In the genomic region with DNA sequence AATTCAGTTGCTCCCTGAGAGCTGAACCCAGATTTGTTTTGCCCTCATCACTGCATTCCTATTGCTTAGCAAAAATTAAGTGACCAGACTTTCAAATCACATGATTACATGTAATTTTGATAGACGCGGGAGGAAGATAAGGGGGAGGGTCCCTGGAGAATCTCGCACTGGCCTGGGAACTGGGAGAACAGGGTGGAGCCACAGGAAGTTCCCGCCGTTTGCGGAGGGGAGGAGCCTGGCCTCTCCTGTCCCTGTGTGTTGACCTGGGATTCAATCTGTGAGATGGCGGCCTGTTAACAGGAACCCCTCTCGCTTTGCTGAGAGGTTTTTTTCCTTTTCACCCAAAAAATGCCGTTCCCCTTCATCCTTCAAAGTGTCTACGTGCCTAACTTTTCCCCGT, we compare ENCODE assay signal across 15 cellular contexts.
A peak's percentile ranks its signal among the peaks of the same experiment; 100 is the strongest.
DNase-seq lines count a peak whose midpoint lies in the region; ATAC-seq and TF ChIP-seq lines count a peak whose summit lies in the region.
"Had no signal": no experiment of that assay in that cellular context is flagged by ENCODE, and none has a peak within 500 bp of the region (broad histone marks: within the 10 kb centered on the region; RNA-seq: fewer than 3 reads in every experiment).

No MANE protein-coding gene starts in this region.

- H3K23me2 ChIP-seq in H9 (ENCODE audit: insufficient read length, low read depth, low read length, poor library complexity, severe bottlenecking) = no peaks in the 10 kb centered on the region

- no peak overlapping the region for H3K56ac ChIP-seq in H9 (ENCODE audit: insufficient read length, low read depth, low read length)

- H2BK5ac ChIP-seq in H9 (ENCODE audit: insufficient read length, low read length) = no peak overlapping the region
- H2BK5ac ChIP-seq in trophoblast cell (ENCODE audit: low read depth, low read length, poor library complexity) = no peak overlapping the region

- H3K4me3 ChIP-seq in heart right ventricle (no peak overlapping the region), left ventricle myocardium inferior (no peak overlapping the region), endodermal cell (ENCODE audit: low read length) (no peak overlapping the region), ascending aorta (no peak overlapping the region), trophoblast cell (ENCODE audit: low read depth, low read length) (no peak overlapping the region)
- H3K4me3 ChIP-seq: BLaER1, GM12878 had no signal

- no peak overlapping the region for H4K5ac ChIP-seq in H9 (ENCODE audit: insufficient read length, low read depth, low read length)

- no peak overlapping the region for H2BK12ac ChIP-seq in H9 (ENCODE audit: insufficient read length, low read depth, low read length)
- no peak overlapping the region for H2BK12ac ChIP-seq in trophoblast cell (ENCODE audit: low read length)

- no peak overlapping the region for H2BK20ac ChIP-seq in H9 (ENCODE audit: low read depth, low read length, poor library complexity, severe bottlenecking)

- H2AFZ ChIP-seq in H9 (ENCODE audit: low read length) (no peak overlapping the region), trophoblast cell (ENCODE audit: insufficient read depth, low read length, poor library complexity) (no peak overlapping the region)

- H3T11ph ChIP-seq in H9 (ENCODE audit: low read length) = no peak overlapping the region

- H4K8ac ChIP-seq in H9 (replicated peaks; ENCODE audit: insufficient read length, low read depth, low read length) (no peak overlapping the region), trophoblast cell (ENCODE audit: low read depth, low read length) (no peak overlapping the region)

- DNase-seq in heart right ventricle (peak in 1 of 2 donors; percentile 15), left ventricle myocardium inferior (no peak), H9 (peak; percentile 30), endodermal cell (peak; percentile 62), ascending aorta (ENCODE audit: low spot score in 2 of 2) (no peak), trophoblast cell (no peak)
- DNase-seq in activated CD4-positive, alpha-beta T cell treated with anti-CD3 and anti-CD28 coated beads for 1 hour = no peak
- DNase-seq: 8988T; CD4-positive, alpha-beta memory T cell; DMS153; DMS79; HCEC 1CT had no signal

- intact Hi-C loops in heart right ventricle (cut with DNase I) = no loop called here
- intact Hi-C loops in left ventricle myocardium inferior (cut with micrococcal nuclease) = no loop called here
- intact Hi-C loops in ascending aorta (cut with DNase I) = no loop called here

- H3K9me3 ChIP-seq in heart right ventricle (peaks cover 0 to 5% (median 0%) of the 10 kb centered on the region in 11 donors), left ventricle myocardium inferior (replicated peaks) (no peaks in the 10 kb centered on the region), H9 (ENCODE audit: control insufficient read depth, low read depth, low read length) (no peaks in the 10 kb centered on the region), endodermal cell (ENCODE audit: control insufficient read depth, low read length) (no peaks in the 10 kb centered on the region), ascending aorta (no peaks in the 10 kb centered on the region), trophoblast cell (ENCODE audit: insufficient read depth, low read depth, low read length) (peaks cover 6% of the 10 kb centered on the region)

- H3K9me3 Mint-ChIP-seq in H9 (peaks cover 14 to 15% of the 10 kb centered on the region in 2 experiments; a peak in 4 of 5 replicates), endodermal cell (peaks cover 29% of the 10 kb centered on the region)

- ATAC-seq in heart right ventricle = peak in 5 of 8 donors; percentile 47 to 73 (median 62)
- ATAC-seq: GM12878 had no signal

- H3K23ac ChIP-seq in H9 (ENCODE audit: insufficient read length, low read depth, low read length) (no peak overlapping the region), trophoblast cell (ENCODE audit: low read length) (no peak overlapping the region)

- H3K27ac Mint-ChIP-seq in H9 (no peak overlapping the region), endodermal cell (no peak overlapping the region)
- H3K27ac Mint-ChIP-seq: CD14-positive monocyte; CD4-positive, alpha-beta memory T cell had no signal

- H3K4ac ChIP-seq in H9 (ENCODE audit: low read depth, low read length) = no peak overlapping the region
- no peak overlapping the region for H3K4ac ChIP-seq in trophoblast cell (ENCODE audit: low read depth, low read length)

- no peaks in the 10 kb centered on the region for H3K4me1 ChIP-seq in heart right ventricle
- no peaks in the 10 kb centered on the region for H3K4me1 ChIP-seq in left ventricle myocardium inferior
- H3K4me1 ChIP-seq in H9 (ENCODE audit: insufficient read depth, low read length) = no peaks in the 10 kb centered on the region; the same call in 1 of the 2 replicates
- no peaks in the 10 kb centered on the region for H3K4me1 ChIP-seq in endodermal cell (ENCODE audit: control insufficient read depth, insufficient read depth, low read length)
- no peaks in the 10 kb centered on the region for H3K4me1 ChIP-seq in ascending aorta
- no peaks in the 10 kb centered on the region for H3K4me1 ChIP-seq in trophoblast cell (ENCODE audit: control insufficient read depth in 1 of 2, insufficient read depth in 2 of 2, low read length in 2 of 2)
- H3K4me1 ChIP-seq: BLaER1 had no signal

- no peaks in the 10 kb centered on the region for H3K79me2 ChIP-seq in H9 (ENCODE audit: insufficient read depth, low read length)
- no peaks in the 10 kb centered on the region for H3K79me2 ChIP-seq in trophoblast cell (ENCODE audit: control insufficient read depth, insufficient read depth, low read length, poor library complexity)

- H3K27ac ChIP-seq in heart right ventricle = no peak overlapping the region
- no peak overlapping the region for H3K27ac ChIP-seq in left ventricle myocardium inferior (replicated peaks)
- H3K27ac ChIP-seq in H9 (ENCODE audit: insufficient read length, low read depth, low read length) = no peak overlapping the region
- H3K27ac ChIP-seq in endodermal cell (ENCODE audit: low read depth, low read length) = no peak overlapping the region
- no peak overlapping the region for H3K27ac ChIP-seq in ascending aorta
- no peak overlapping the region for H3K27ac ChIP-seq in trophoblast cell (ENCODE audit: low read depth, low read length)
- H3K27ac ChIP-seq: BLaER1 had no signal

- H3K4me3 Mint-ChIP-seq in H9 = no peak overlapping the region
- no peak overlapping the region for H3K4me3 Mint-ChIP-seq in endodermal cell
- H3K4me3 Mint-ChIP-seq: CD14-positive monocyte; CD4-positive, alpha-beta memory T cell had no signal

- no peaks in the 10 kb centered on the region for H3K79me1 ChIP-seq in H9 (ENCODE audit: insufficient read depth, low read depth, low read length, poor library complexity, severe bottlenecking)
- no peaks in the 10 kb centered on the region for H3K79me1 ChIP-seq in trophoblast cell (ENCODE audit: low read length)

- 73 to 82% methylated on average over 11 of the region's 11 CpGs for WGBS in heart right ventricle, 2 donors
- no CpG with 5 or more reads among the region's 11 CpGs for WGBS in H9 (ENCODE audit: extremely low coverage, insufficient read length, low lambda C conversion rate)
- 92 to 98% methylated on average over 6 to 11 of the region's 11 CpGs for WGBS in endodermal cell (ENCODE audit: insufficient coverage in 1 of 2, insufficient read length in 1 of 2), 2 experiments
- no CpG with 5 or more reads among the region's 11 CpGs for WGBS in trophoblast cell (ENCODE audit: extremely low coverage, insufficient coverage, insufficient read length)

- H3K14ac ChIP-seq in H9 (ENCODE audit: insufficient read depth, low read length) (no peak overlapping the region), trophoblast cell (ENCODE audit: low read length) (no peak overlapping the region)

- H2AK5ac ChIP-seq in H9 (ENCODE audit: insufficient read length, low read length) (no peak overlapping the region), trophoblast cell (ENCODE audit: low read length) (no peak overlapping the region)

- no peak overlapping the region for H4K12ac ChIP-seq in trophoblast cell (ENCODE audit: low read depth, low read length)

- H3K4me2 ChIP-seq in H9 (ENCODE audit: insufficient read depth, insufficient read length, low read length) (no peak overlapping the region), trophoblast cell (ENCODE audit: low read length) (no peak overlapping the region)
- H3K4me2 ChIP-seq: BLaER1 had no signal

- H3K36me3 ChIP-seq in heart right ventricle (no peaks in the 10 kb centered on the region), left ventricle myocardium inferior (no peaks in the 10 kb centered on the region), endodermal cell (ENCODE audit: control insufficient read depth, insufficient read depth, low read length) (no peaks in the 10 kb centered on the region), ascending aorta (no peaks in the 10 kb centered on the region), trophoblast cell (ENCODE audit: control insufficient read depth in 1 of 2, insufficient read depth in 2 of 2, low read length in 2 of 2) (no peaks in the 10 kb centered on the region)
- H3K36me3 ChIP-seq: BLaER1 had no signal

- H3K18ac ChIP-seq in H9 (ENCODE audit: insufficient read length, low read depth, low read length) = no peak overlapping the region
- H3K18ac ChIP-seq in trophoblast cell (ENCODE audit: low read length) = no peak overlapping the region

- peaks cover 4 to 10% of the 10 kb centered on the region in 2 experiments for H3K4me1 Mint-ChIP-seq in H9
- no peaks in the 10 kb centered on the region for H3K4me1 Mint-ChIP-seq in endodermal cell
- H3K4me1 Mint-ChIP-seq: CD14-positive monocyte; CD4-positive, alpha-beta memory T cell had no signal

- H3K27me3 ChIP-seq in heart right ventricle (no peaks in the 10 kb centered on the region), left ventricle myocardium inferior (ENCODE audit: low read depth) (no peaks in the 10 kb centered on the region), H9 (ENCODE audit: insufficient read depth, low read length) (no peaks in the 10 kb centered on the region), endodermal cell (ENCODE audit: control insufficient read depth, insufficient read depth, low read length, poor library complexity, severe bottlenecking) (no peaks in the 10 kb centered on the region), ascending aorta (no peaks in the 10 kb centered on the region), trophoblast cell (ENCODE audit: insufficient read depth, low read length) (no peaks in the 10 kb centered on the region)
- H3K27me3 ChIP-seq: BLaER1 had no signal

- no peak overlapping the region for H2BK120ac ChIP-seq in H9 (ENCODE audit: low read depth, low read length, poor library complexity, severe bottlenecking)
- no peak overlapping the region for H2BK120ac ChIP-seq in trophoblast cell (ENCODE audit: insufficient read depth, low read length, poor library complexity)

- H3K36me3 Mint-ChIP-seq in H9 (ENCODE audit: insufficient read depth in 1 of 3, low read depth in 3 of 3) = peaks cover 5 to 18% (median 17%) of the 10 kb centered on the region in 3 experiments; a peak in 6 of 7 replicates
- no peaks in the 10 kb centered on the region for H3K36me3 Mint-ChIP-seq in endodermal cell (ENCODE audit: low read depth)
- H3K36me3 Mint-ChIP-seq: CD14-positive monocyte; CD4-positive, alpha-beta memory T cell had no signal

- H2BK15ac ChIP-seq in H9 (ENCODE audit: low read depth, low read length) = no peak overlapping the region

- H4K91ac ChIP-seq in H9 (ENCODE audit: insufficient read length, low read depth, low read length) = no peak overlapping the region
- no peak overlapping the region for H4K91ac ChIP-seq in trophoblast cell (ENCODE audit: low read depth, low read length)

- H3K9ac ChIP-seq in H9 (ENCODE audit: extremely low read depth, insufficient read length, low read length) (no peak overlapping the region), endodermal cell (ENCODE audit: extremely low read depth, low read length, poor library complexity, severe bottlenecking) (no peak overlapping the region), trophoblast cell (ENCODE audit: low read length) (no peak overlapping the region)
- H3K9ac ChIP-seq: BLaER1 had no signal

- TF ChIP-seq CTCF in heart right ventricle (IDR thresholded peaks at IDR 0.05) = no peak
- TF ChIP-seq CTCF in left ventricle myocardium inferior (IDR thresholded peaks at IDR 0.05; ENCODE audit: borderline replicate concordance) = no peak
- TF ChIP-seq CTCF in H9 (conservative IDR thresholded peaks at IDR 0.05) = no peak
- no peak for TF ChIP-seq CTCF in endodermal cell (conservative IDR thresholded peaks at IDR 0.05)
- no peak for TF ChIP-seq CTCF in ascending aorta (IDR thresholded peaks at IDR 0.05)

- H4K20me1 ChIP-seq in H9 (ENCODE audit: control insufficient read depth, insufficient read depth, insufficient read length) = no peaks in the 10 kb centered on the region
- H4K20me1 ChIP-seq: BLaER1 had no signal

- H3K27me3 Mint-ChIP-seq in H9 (ENCODE audit: low read depth) (no peaks in the 10 kb centered on the region), endodermal cell (ENCODE audit: insufficient read depth) (no peaks in the 10 kb centered on the region)
- H3K27me3 Mint-ChIP-seq: CD4-positive, alpha-beta memory T cell had no signal

Comparison
In these comparisons a context has a peak if more than half of its experiments do, and no peak if none do; other contexts are left out.
1. DNase-seq: peak in H9 (single experiment) and endodermal cell (single experiment); none in left ventricle myocardium inferior (single experiment), activated CD4-positive, alpha-beta T cell treated with anti-CD3 and anti-CD28 coated beads for 1 hour (single experiment), ascending aorta (0 of 2) and trophoblast cell (0 of 2).